ENCODE assay signal across 32 cellular contexts in the genomic region with DNA sequence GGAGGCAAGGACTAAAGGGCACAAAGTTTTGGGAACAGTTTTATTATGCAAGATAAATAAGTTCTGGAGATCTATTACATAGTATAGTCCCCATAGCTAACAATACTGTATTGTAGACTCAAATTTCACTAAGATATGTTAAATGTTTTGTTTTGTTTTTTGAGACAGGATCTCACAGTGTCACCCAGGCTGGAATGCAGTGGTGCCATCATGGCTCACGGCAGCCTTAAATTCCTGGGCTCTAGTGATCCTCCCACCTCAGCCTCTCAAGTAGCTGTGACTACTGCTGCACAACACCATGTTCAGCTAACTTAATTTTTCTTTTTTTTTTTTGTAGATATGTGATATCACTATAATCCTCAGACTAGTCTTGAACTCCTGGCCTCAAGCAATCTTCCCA.
"Had no signal": no experiment of that assay in that cellular context is flagged by ENCODE, and none has a peak within 500 bp of the region (broad histone marks: within the 10 kb centered on the region; RNA-seq: fewer than 3 reads in every experiment).

No MANE protein-coding gene starts in this region.

- H3K36me3 ChIP-seq: adrenal gland, ascending aorta, brain microvascular endothelial cell, breast epithelium, cardiac muscle cell had no signal

- H3K4me3 ChIP-seq: adrenal gland, ascending aorta, body of pancreas, breast epithelium, cardiac muscle cell had no signal

- FAIRE-seq: astrocyte, bronchial epithelial cell had no signal

- H3K4me1 ChIP-seq: adrenal gland, ascending aorta, breast epithelium had no signal

- H3K9me3 ChIP-seq: adrenal gland, ascending aorta, body of pancreas, breast epithelium had no signal

- DNase-seq: activated effector memory CD4-positive, alpha-beta T cell treated with anti-CD3 and anti-CD28 coated beads, Interleukin-2, amount 50 U/mL, for 16 hours; activated effector memory CD4-positive, alpha-beta T cell treated with Interleukin-2 at 50 U/mL for 16 hours; activated gamma-delta T cell; activated gamma-delta T cell treated with Interleukin-2 at 50 U/mL for 16 hours; activated naive CD4-positive, alpha-beta T cell; activated naive CD4-positive, alpha-beta T cell treated with anti-CD3 and anti-CD28 coated beads for 36 hours; activated naive CD4-positive, alpha-beta T cell treated with anti-CD3 and anti-CD28 coated beads, Interleukin-2, amount 10 ng/mL, durations not matched to agents 7 days and 5 days; activated naive CD4-positive, alpha-beta T cell treated with anti-CD3 and anti-CD28 coated beads, Interleukin-2, amount 50 U/mL, for 16 hours; activated naive CD4-positive, alpha-beta T cell treated with Interleukin-2 at 50 U/mL for 16 hours; activated naive CD8-positive, alpha-beta T cell treated with anti-CD3 and anti-CD28 coated beads for 36 hours; activated naive CD8-positive, alpha-beta T cell treated with anti-CD3 and anti-CD28 coated beads, Interleukin-2, amount 10 ng/mL, durations not matched to agents 7 days and 5 days; activated naive CD8-positive, alpha-beta T cell treated with anti-CD3 and anti-CD28 coated beads, Interleukin-2, amount 50 U/mL, for 24 hours; activated T-cell treated with anti-CD3 and anti-CD28 coated beads, Interleukin-2, amount 50 U/mL, for 1 hour; activated T-cell treated with anti-CD3 and anti-CD28 coated beads, Interleukin-2, amount 50 U/mL, for 24 hours; activated T-cell treated with anti-CD3 and anti-CD28 coated beads, Interleukin-2, amount 50 U/mL, for 4 hours; activated T-cell treated with anti-CD3 and anti-CD28 coated beads, Interleukin-2, amount 50 U/mL, for 48 hours; activated T-cell treated with anti-CD3 and anti-CD28 coated beads, Interleukin-2, amount 50 U/mL, for 72 hours; adrenal gland; amniotic stem cell; amygdala; anterior cingulate cortex; aorta; body of pancreas; brain microvascular endothelial cell; central memory CD4-positive, alpha-beta T cell had no signal

- ATAC-seq: activated naive CD4-positive, alpha-beta T cell treated with anti-CD3 and anti-CD28 coated beads, Interleukin-2, amount 50 U/mL, for 72 hours; activated naive CD8-positive, alpha-beta T cell treated with anti-CD3 and anti-CD28 coated beads, Interleukin-2, amount 50 U/mL, for 24 hours; activated T-cell treated with anti-CD3 and anti-CD28 coated beads, Interleukin-2, amount 50 U/mL, for 4 hours; activated T-cell treated with anti-CD3 and anti-CD28 coated beads, Interleukin-2, amount 50 U/mL, for 72 hours; activated T-helper 17 cell treated with anti-CD3 and anti-CD28 coated beads, Interleukin-2, amount 50 U/mL, for 72 hours; body of pancreas had no signal

- H3K27me3 ChIP-seq: adrenal gland, ascending aorta, body of pancreas, brain microvascular endothelial cell, breast epithelium had no signal

- H3K27ac ChIP-seq: adrenal gland, ascending aorta, body of pancreas, brain microvascular endothelial cell, breast epithelium, cardiac muscle cell had no signal
